Comparison of ENCODE assay signal across 28 cellular contexts in genomic region chr14:101406921-101407320, GRCh38.
"Had no signal": no experiment of that assay in that cellular context is flagged by ENCODE, and none has a peak within 500 bp of the region (broad histone marks: within the 10 kb centered on the region; RNA-seq: fewer than 3 reads in every experiment).

No MANE protein-coding gene starts in this region.

- H3K27me3 Mint-ChIP-seq: activated CD8-positive, alpha-beta memory T cell treated with anti-CD3 and anti-CD28 coated beads, Interleukin-2, amount 10 ng/mL, durations not matched to agents 7 days and 5 days had no signal

- H3K36me3 Mint-ChIP-seq: activated CD8-positive, alpha-beta memory T cell treated with anti-CD3 and anti-CD28 coated beads, Interleukin-2, amount 10 ng/mL, durations not matched to agents 7 days and 5 days; activated naive CD4-positive, alpha-beta T cell treated with anti-CD3 and anti-CD28 coated beads, Interleukin-2, amount 50 U/mL, for 72 hours; brain; T-cell had no signal

- H3K4me3 ChIP-seq: ascending aorta, SK-N-MC had no signal

- H3K27ac Mint-ChIP-seq: activated CD8-positive, alpha-beta memory T cell treated with anti-CD3 and anti-CD28 coated beads, Interleukin-2, amount 10 ng/mL, durations not matched to agents 7 days and 5 days; activated naive CD4-positive, alpha-beta T cell treated with anti-CD3 and anti-CD28 coated beads, Interleukin-2, amount 50 U/mL, for 72 hours; activated naive CD8-positive, alpha-beta T cell treated with anti-CD3 and anti-CD28 coated beads, Interleukin-2, amount 50 U/mL, for 24 hours; activated T-cell treated with anti-CD3 and anti-CD28 coated beads, Interleukin-2, amount 50 U/mL, for 24 hours; activated T-helper 1 cell treated with anti-CD3 and anti-CD28 coated beads, Interleukin-12 subunit alpha, Interleukin-12 subunit beta, Interleukin-2, Interleukin-4 antibody, amounts not matched to agents 30 ng/mL and 10 ng/mL and 1 ng/mL, durations not matched to agents 14 hours and 24 hours and 36 hours; brain; IgD-negative memory B cell; T-cell had no signal

- H3K4me1 Mint-ChIP-seq: activated CD8-positive, alpha-beta memory T cell treated with anti-CD3 and anti-CD28 coated beads, Interleukin-2, amount 10 ng/mL, durations not matched to agents 7 days and 5 days had no signal

- H3K27me3 ChIP-seq: ascending aorta had no signal

- H3K36me3 ChIP-seq: ascending aorta had no signal

- H3K9me3 Mint-ChIP-seq: activated naive CD4-positive, alpha-beta T cell treated with anti-CD3 and anti-CD28 coated beads, Interleukin-2, amount 50 U/mL, for 72 hours; activated naive CD8-positive, alpha-beta T cell treated with anti-CD3 and anti-CD28 coated beads, Interleukin-2, amount 50 U/mL, for 24 hours; activated T-cell treated with anti-CD3 and anti-CD28 coated beads, Interleukin-2, amount 50 U/mL, for 24 hours; activated T-helper 1 cell treated with anti-CD3 and anti-CD28 coated beads, Interleukin-12 subunit alpha, Interleukin-12 subunit beta, Interleukin-2, Interleukin-4 antibody, amounts not matched to agents 30 ng/mL and 10 ng/mL and 1 ng/mL, durations not matched to agents 14 hours and 24 hours and 36 hours; T-cell had no signal

- H3K9me3 ChIP-seq: ascending aorta had no signal

- ATAC-seq: activated CD4-positive, CD25-positive, alpha-beta regulatory T cell treated with anti-CD3 and anti-CD28 coated beads, Interleukin-2, amount 50 U/mL, for 24 hours; activated CD8-positive, alpha-beta memory T cell treated with anti-CD3 and anti-CD28 coated beads, Interleukin-2, amount 10 ng/mL, durations not matched to agents 7 days and 5 days; activated naive CD4-positive, alpha-beta T cell treated with anti-CD3 and anti-CD28 coated beads, Interleukin-2, amount 50 U/mL, for 72 hours; activated naive CD8-positive, alpha-beta T cell treated with anti-CD3 and anti-CD28 coated beads, Interleukin-2, amount 50 U/mL, for 24 hours; Panc1; Right ventricle myocardium inferior; T-cell had no signal

- H3K4me1 ChIP-seq: ascending aorta had no signal

- DNase-seq: activated CD4-positive, alpha-beta T cell treated with anti-CD3 and anti-CD28 coated beads for 48 hours; activated CD4-positive, alpha-beta T cell treated with anti-CD3 and anti-CD28 coated beads, Interleukin-2, amount 50 U/mL, for 48 hours; activated CD8-positive, alpha-beta memory T cell treated with anti-CD3 and anti-CD28 coated beads, Interleukin-2, amount 10 ng/mL, durations not matched to agents 7 days and 5 days; activated effector memory CD4-positive, alpha-beta T cell treated with anti-CD3 and anti-CD28 coated beads, Interleukin-2, amount 50 U/mL, for 16 hours; activated naive CD4-positive, alpha-beta T cell treated with Interleukin-2 at 50 U/mL for 16 hours; activated naive CD8-positive, alpha-beta T cell treated with anti-CD3 and anti-CD28 coated beads, Interleukin-2, amount 50 U/mL, for 24 hours; activated T-cell treated with anti-CD3 and anti-CD28 coated beads, Interleukin-2, amount 50 U/mL, for 24 hours; amniotic stem cell; KG1; NCI-H1048; NCI-H146; NCI-H187 treated with DMSO at 0.1 percent for 48 hours; NCI-H2081 treated with DMSO at 0.1 percent for 48 hours; NCI-H446; NCI-H526; NCI-H82; OCI-M1; RPMI8226; T-cell had no signal

- H3K27ac ChIP-seq: ascending aorta, SK-N-MC had no signal

- H3K4me3 Mint-ChIP-seq: activated CD8-positive, alpha-beta memory T cell treated with anti-CD3 and anti-CD28 coated beads, Interleukin-2, amount 10 ng/mL, durations not matched to agents 7 days and 5 days; activated naive CD8-positive, alpha-beta T cell treated with anti-CD3 and anti-CD28 coated beads, Interleukin-2, amount 50 U/mL, for 24 hours; activated T-cell treated with anti-CD3 and anti-CD28 coated beads, Interleukin-2, amount 50 U/mL, for 24 hours; activated T-helper 1 cell treated with anti-CD3 and anti-CD28 coated beads, Interleukin-12 subunit alpha, Interleukin-12 subunit beta, Interleukin-2, Interleukin-4 antibody, amounts not matched to agents 30 ng/mL and 10 ng/mL and 1 ng/mL, durations not matched to agents 14 hours and 24 hours and 36 hours; brain; IgD-negative memory B cell; T-cell had no signal
